Comparison of ENCODE assay signal across 13 cellular contexts in the genomic region with DNA sequence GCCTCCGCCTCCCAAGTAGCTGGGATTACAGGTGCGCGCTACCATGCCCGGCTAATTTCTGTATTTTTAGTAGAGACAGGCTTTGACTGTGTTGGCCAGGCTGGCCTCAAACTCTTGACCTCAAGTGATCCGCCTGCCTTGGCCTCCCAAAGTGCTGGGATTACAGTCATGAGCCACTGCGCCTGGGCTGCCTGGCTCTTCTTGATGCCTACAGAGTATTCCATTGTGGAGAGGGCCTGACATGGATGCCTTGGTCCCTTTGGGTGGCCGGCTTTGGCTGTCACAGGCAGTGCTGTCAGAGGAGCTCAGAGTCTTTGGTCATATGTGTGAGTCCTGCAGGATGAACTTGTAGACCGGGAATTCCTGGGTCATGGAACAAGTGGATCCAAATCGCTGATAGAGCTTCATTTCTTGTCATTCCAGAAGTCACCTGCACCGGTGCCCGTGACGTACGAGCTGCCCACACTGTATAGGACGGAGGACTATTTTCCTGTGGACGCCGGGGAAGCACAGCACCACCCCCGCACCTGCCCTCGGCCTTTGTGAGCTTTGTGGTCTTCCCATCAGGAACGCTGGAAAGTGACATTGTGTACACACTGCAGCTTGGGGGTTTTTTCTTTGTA. TPM values are rescaled to one million over a fixed set of nuclear protein-coding genes. Genes with fewer than 3 reads are reported as not detected.
A peak's percentile ranks its signal among the peaks of the same experiment; 100 is the strongest.
DNase-seq lines count a peak whose midpoint lies in the region; ATAC-seq, FAIRE-seq and TF ChIP-seq lines count a peak whose summit lies in the region.
"Had no signal": no experiment of that assay in that cellular context is flagged by ENCODE, and none has a peak within 500 bp of the region (broad histone marks: within the 10 kb centered on the region; RNA-seq: fewer than 3 reads in every experiment).

No MANE protein-coding gene starts in this region.

- H3K79me2 ChIP-seq in K562 (ENCODE audit: control insufficient read depth, insufficient read depth, low read length) (no peaks in the 10 kb centered on the region), neural progenitor cell (ENCODE audit: low read depth) (peaks cover 6% of the 10 kb centered on the region)

- H3K4me1 ChIP-seq in K562 (replicated peaks in 1 of 2; ENCODE audit: control insufficient read depth in 2 of 2, insufficient read depth in 2 of 2, low read length in 2 of 2) (peaks cover 0 to 2% of the 10 kb centered on the region in 2 experiments; a peak in 2 of 5 replicates), neural progenitor cell (peaks cover 15% of the 10 kb centered on the region), sigmoid colon (no peaks in the 10 kb centered on the region)

- no TSS peak for BruUV-seq in K562 (replicated peaks; lab: Mats Ljungman, UMichigan)

- H4K20me1 ChIP-seq in K562 (replicated peaks; ENCODE audit: control insufficient read depth, insufficient read depth, low read length) (0 out of 2 replicates have a peak, but pooled peaks cover 4% of the 10 kb centered on the region), neural progenitor cell (ENCODE audit: low read depth) (peaks cover 5% of the 10 kb centered on the region)

- TF ChIP-seq POLR2A in K562 (conservative IDR thresholded peaks at IDR 0.05): no peak
- no peak for TF ChIP-seq POLR2A in sigmoid colon (IDR thresholded peaks at IDR 0.05)
- no peak for TF ChIP-seq POLR2A in GM12892 (IDR thresholded peaks at IDR 0.05; ENCODE audit: low read depth, low read length)

- peaks cover 12% of the 10 kb centered on the region for H3F3A ChIP-seq in neural progenitor cell (ENCODE audit: low read depth)

- in situ Hi-C loops in GM13976 (cut with MboI; ENCODE audit: low sequenced_read_pairs, unreplicated experiment): no loop called here
- in situ Hi-C loops in K562 (cut with MboI): no loop called here

- H3K27me3 Mint-ChIP-seq in neural progenitor cell (ENCODE audit: insufficient read depth, low read depth): peaks cover 3% of the 10 kb centered on the region
- H3K27me3 Mint-ChIP-seq: CD4-positive, CD25-positive, alpha-beta regulatory T cell had no signal

- H3K36me3 Mint-ChIP-seq in neural progenitor cell: peaks cover 7% of the 10 kb centered on the region

- H3K4me2 ChIP-seq in K562 (ENCODE audit: insufficient read depth, low read length) (no peak overlapping the region), neural progenitor cell (no peak overlapping the region)
- H3K4me2 ChIP-seq: BLaER1 treated with 17β-estradiol and CSF1 and Interleukin-3, amounts not matched to agents 10 nM and 100 nM; GM23338 had no signal

- no peak overlapping the region for H2AFZ ChIP-seq in K562 (ENCODE audit: low read depth, low read length)
- H2AFZ ChIP-seq in neural progenitor cell (replicated peaks): no peak overlapping the region
- H2AFZ ChIP-seq: GM23338 had no signal

- no peaks in the 10 kb centered on the region for H3K9me1 ChIP-seq in K562 (ENCODE audit: control insufficient read depth, insufficient read depth, low read length)

- FAIRE-seq in K562 (lab: Jason Lieb, UNC): no peak
- no peak for FAIRE-seq in GM12892 (lab: Jason Lieb, UNC)

- intact Hi-C loops in K562 (cut with micrococcal nuclease) (no loop called here), sigmoid colon (cut with DNase I) (no loop called here)

- H3K4me3 ChIP-seq in K562: no peak overlapping the region
- H3K4me3 ChIP-seq in neural progenitor cell: no peak overlapping the region
- H3K4me3 ChIP-seq in sigmoid colon: no peak overlapping the region
- H3K4me3 ChIP-seq: BLaER1 treated with 17β-estradiol and CSF1 and Interleukin-3, amounts not matched to agents 10 nM and 100 nM; GM23338 had no signal

- no peak for ATAC-seq in K562
- no peak for ATAC-seq in HG03045 (IDR thresholded peaks at IDR 0.05; ENCODE audit: unreplicated experiment)
- no peak for ATAC-seq in GM21576 (IDR thresholded peaks at IDR 0.05; ENCODE audit: unreplicated experiment)
- ATAC-seq: GM23338 had no signal

- H3K4me3 Mint-ChIP-seq in neural progenitor cell: no peak overlapping the region
- H3K4me3 Mint-ChIP-seq: CD4-positive, CD25-positive, alpha-beta regulatory T cell; GM23338 had no signal

- no peaks in the 10 kb centered on the region for H3K36me3 ChIP-seq in K562 (ENCODE audit: control insufficient read depth, insufficient read depth, low read length)
- H3K36me3 ChIP-seq in neural progenitor cell: no peaks in the 10 kb centered on the region
- peaks cover 0 to 8% (median 0%) of the 10 kb centered on the region in 4 donors for H3K36me3 ChIP-seq in sigmoid colon

- H3K9me3 Mint-ChIP-seq in neural progenitor cell: no peaks in the 10 kb centered on the region
- H3K9me3 Mint-ChIP-seq: CD4-positive, CD25-positive, alpha-beta regulatory T cell; GM23338 had no signal

- H3K9ac ChIP-seq in K562 (ENCODE audit: insufficient read depth in 1 of 2, low read depth in 2 of 2, low read length in 2 of 2) (no peak overlapping the region), neural progenitor cell (no peak overlapping the region)
- H3K9ac ChIP-seq: BLaER1 treated with 17β-estradiol and CSF1 and Interleukin-3, amounts not matched to agents 10 nM and 100 nM had no signal

- TF ChIP-seq CTCF in GM13976 (IDR thresholded peaks at IDR 0.05; ENCODE audit: borderline replicate concordance, control extremely low read depth, extremely low read depth, insufficient read depth, missing control alignments) (no peak), K562 (IDR thresholded peaks at IDR 0.05 in 2 of 3, conservative IDR thresholded peaks at IDR 0.05 in 1 of 3; ENCODE audit: insufficient read depth in 2 of 3, low read depth in 1 of 3, low read length in 3 of 3) (no peak), neural progenitor cell (IDR thresholded peaks at IDR 0.05) (no peak), sigmoid colon (IDR thresholded peaks at IDR 0.05) (no peak)

- peak overlapping the region; percentile 12 for H3K27ac Mint-ChIP-seq in neural progenitor cell
- H3K27ac Mint-ChIP-seq: CD4-positive, CD25-positive, alpha-beta regulatory T cell; GM23338 had no signal

- WGBS in K562 (ENCODE audit: insufficient coverage, low coverage, missing lambda C conversion rate): 41% methylated on average over 19 of the region's 19 CpGs
- 95 to 96% methylated on average over 19 of the region's 19 CpGs for WGBS in sigmoid colon, 2 donors

- no peak for TF ChIP-seq RAD21 in K562 (CRISPR knock-in tag; conservative IDR thresholded peaks at IDR 0.05 in 1 of 2, IDR thresholded peaks at IDR 0.05 in 1 of 2)

- TF ChIP-seq EP300 in K562 (IDR thresholded peaks at IDR 0.05; ENCODE audit: low read length) (no peak), sigmoid colon (IDR thresholded peaks at IDR 0.05) (no peak)

- POLR2A ChIA-PET in K562 (lab: Yijun Ruan, JAX): interaction anchor here (0.6 to 1.1 kb wide), 2 partner anchors 10 to 14 kb away, joined by 3 to 4 read pairs; no protein-coding TSS in a partner anchor

- peaks cover 26% of the 10 kb centered on the region for H3K4me1 Mint-ChIP-seq in neural progenitor cell

- H3K27me3 ChIP-seq in K562 (ENCODE audit: control insufficient read depth in 2 of 2, insufficient read depth in 2 of 2, low read length in 2 of 2): no peaks in the 10 kb centered on the region; a peak in 1 of 5 replicates
- no peaks in the 10 kb centered on the region for H3K27me3 ChIP-seq in neural progenitor cell
- H3K27me3 ChIP-seq in sigmoid colon: no peaks in the 10 kb centered on the region
- H3K27me3 ChIP-seq: BLaER1 treated with 17β-estradiol and CSF1 and Interleukin-3, amounts not matched to agents 10 nM and 100 nM had no signal

- no peak overlapping the region for H3K27ac ChIP-seq in K562 (ENCODE audit: extremely low read depth, low read depth, low read length)
- H3K27ac ChIP-seq in neural progenitor cell: no peak overlapping the region
- no peak overlapping the region for H3K27ac ChIP-seq in sigmoid colon

- no peaks in the 10 kb centered on the region for H3K9me3 ChIP-seq in K562 (replicated peaks; ENCODE audit: control insufficient read depth, insufficient read depth, low read depth, low read length)
- H3K9me3 ChIP-seq in neural progenitor cell (ENCODE audit: low read depth): no peaks in the 10 kb centered on the region
- no peaks in the 10 kb centered on the region for H3K9me3 ChIP-seq in sigmoid colon
- H3K9me3 ChIP-seq: BLaER1 treated with 17β-estradiol and CSF1 and Interleukin-3, amounts not matched to agents 10 nM and 100 nM had no signal

- CTCF ChIA-PET in K562 (lab: Yijun Ruan, JAX; ENCODE audit: low intra/inter-chr PET ratio): no interaction called here

- DNase-seq in GM13976 (ENCODE audit: low spot score): peak; percentile 20
- DNase-seq in K562 (ENCODE audit: extremely low read depth in 1 of 4, low spot score in 3 of 4): no peak
- DNase-seq in neural progenitor cell (ENCODE audit: low spot score): no peak
- DNase-seq in sigmoid colon: peak; percentile 43
- DNase-seq in amygdala (lab: John Stamatoyannopoulos, UW): no peak
- DNase-seq in GM12892 (ENCODE audit: insufficient read length): no peak
- DNase-seq: ACHN; CD4-positive, CD25-positive, alpha-beta regulatory T cell; H7 had no signal

RNA-seq across cellular contexts. Expression of gene ADNP, which starts 55.1 kb away (rescaled TPM):
- 37.0 and 96.7 TPM in 2 replicates for total RNA-seq in K562 (2011; cell fraction: chromatin; rRNA removed; ENCODE audit: low replicate concordance)
- total RNA-seq in K562 (2011; cell fraction: nucleolus; rRNA removed): 22.0 and 32.6 TPM in 2 replicates
- 53.4 and 65.7 TPM in 2 replicates for total RNA-seq in K562 (2011; cell fraction: nucleoplasm; rRNA removed)
- total RNA-seq in K562 (2014; rRNA removed): 17.8 and 18.7 TPM in 2 replicates
- 24.5 and 26.1 TPM in 2 replicates for total RNA-seq in K562 (2014; rRNA removed; fragmentation: Illumina TruSeq; extraction: Trizol)
- 20.7 and 25.0 TPM in 2 replicates for total RNA-seq in K562 (2015; rRNA removed; fragmentation: Illumina TruSeq; extraction: Trizol)
- total RNA-seq in K562 (2021): 52.2 and 59.9 TPM in 2 replicates
- polyA plus RNA-seq in K562 (2011; rRNA removed): 19.4 and 22.9 TPM in 2 replicates
- polyA plus RNA-seq in K562 (2011; cell fraction: cytosol; rRNA removed): 8.7 and 15.8 TPM in 2 replicates
- 28.0 and 40.0 TPM in 2 replicates for polyA plus RNA-seq in K562 (2011; cell fraction: nucleus; rRNA removed)
- polyA plus RNA-seq in K562 (2012): 37.3 and 38.0 TPM in 2 replicates
- polyA plus RNA-seq in K562 (2014; fragmentation: Illumina TruSeq; extraction: Trizol): 50.7 and 52.0 TPM in 2 replicates
- 10 to 100 TPM; 25.3 to 40.0 TPM for polyA plus RNA-seq in K562 (2014; fragmentation: Nextera tagmentation; extraction: Ambion mirVana)
- polyA plus RNA-seq in K562 (2014; rRNA removed): 20.9 and 26.0 TPM in 2 replicates
- polyA minus RNA-seq in K562 (2011; rRNA and poly(A)+ RNA removed): 60.3 and 74.4 TPM in 2 replicates
- 38.7 and 40.3 TPM in 2 replicates for polyA minus RNA-seq in K562 (2011; cell fraction: cytosol; rRNA and poly(A)+ RNA removed)
- polyA minus RNA-seq in K562 (2011; cell fraction: nucleus; rRNA and poly(A)+ RNA removed): 14.8 and 28.8 TPM in 2 replicates
- total RNA-seq in neural progenitor cell (ENCODE audit: low replicate concordance): 56.1 and 75.4 TPM in 2 replicates
- total RNA-seq in sigmoid colon: 10 to 100 TPM; 41.5 to 52.6 (median 43.6) TPM
- polyA plus RNA-seq in sigmoid colon: 10 to 100 TPM; 12.0 to 33.2 (median 13.8) TPM
- polyA plus RNA-seq in GM12892 (2012; ENCODE audit: missing spikeins): 38.1 TPM

Comparison
In these comparisons a context has a peak if more than half of its experiments do, and no peak if none do; other contexts are left out.
1. DNase-seq: peak in GM13976 (single experiment) and sigmoid colon (single experiment); none in K562 (0 of 4), neural progenitor cell (single experiment), amygdala (0 of 56) and GM12892 (single experiment).